In genomic region chr18:37393221-37393828, GRCh38 we compare ENCODE assay signal across 9 cellular contexts.
DNase-seq lines count a peak whose midpoint lies in the region; ATAC-seq and TF ChIP-seq lines count a peak whose summit lies in the region.
"Had no signal": no experiment of that assay in that cellular context is flagged by ENCODE, and none has a peak within 500 bp of the region (broad histone marks: within the 10 kb centered on the region; RNA-seq: fewer than 3 reads in every experiment).

No MANE protein-coding gene starts in this region.

- H3K4me3 ChIP-seq in neural cell (ENCODE audit: low read length) (peak overlapping the region; percentile 69), vagina (peak overlapping the region; percentile 37 to 51), sigmoid colon (peak overlapping the region in 2 of 4 donors; percentile 48 to 51)

- H3K27me3 ChIP-seq in neural cell (ENCODE audit: insufficient read depth, low read depth, low read length) (no peaks in the 10 kb centered on the region), vagina (no peaks in the 10 kb centered on the region), sigmoid colon (peaks cover 0 to 14% (median 0%) of the 10 kb centered on the region in 3 donors)

- peaks cover 11% of the 10 kb centered on the region for H3K79me2 ChIP-seq in neural cell (replicated peaks; ENCODE audit: insufficient read depth, low read length)

- TF ChIP-seq POLR2A in vagina (IDR thresholded peaks at IDR 0.05) (no peak), sigmoid colon (IDR thresholded peaks at IDR 0.05) (no peak)

- H3K27ac Mint-ChIP-seq in stimulated activated naive CD8-positive, alpha-beta T cell treated with anti-CD3 and anti-CD28 coated beads, Interleukin-15, Interleukin-2, amounts not matched to agents 100 ng/mL and 50 ng/mL, for 24 hours = no peak overlapping the region
- no peak overlapping the region for H3K27ac Mint-ChIP-seq in stimulated activated naive CD8-positive, alpha-beta T cell treated with anti-CD3 and anti-CD28 coated beads, Interleukin-15, amount 100 ng/mL, for 72 hours
- H3K27ac Mint-ChIP-seq in chondrocyte (ENCODE audit: unreplicated experiment) = no peak overlapping the region

- no peak overlapping the region for H3K4me2 ChIP-seq in neural cell (ENCODE audit: low read length)

- ATAC-seq in stimulated activated naive CD8-positive, alpha-beta T cell treated with anti-CD3 and anti-CD28 coated beads, Interleukin-15, amount 100 ng/mL, for 72 hours = no peak

- TF ChIP-seq RAD21 in neural cell (conservative IDR thresholded peaks at IDR 0.05) = no peak

- peak overlapping the region; percentile 63 for H3K9ac ChIP-seq in neural cell (ENCODE audit: low read length)

- no peak for TF ChIP-seq CTCF in chondrocyte (IDR thresholded peaks at IDR 0.05)
- no peak for TF ChIP-seq CTCF in neural cell (IDR thresholded peaks at IDR 0.05; ENCODE audit: poor library complexity, severe bottlenecking)
- no peak for TF ChIP-seq CTCF in vagina (IDR thresholded peaks at IDR 0.05)
- no peak for TF ChIP-seq CTCF in sigmoid colon (IDR thresholded peaks at IDR 0.05)

- no peaks in the 10 kb centered on the region for H3K4me1 Mint-ChIP-seq in stimulated activated naive CD8-positive, alpha-beta T cell treated with anti-CD3 and anti-CD28 coated beads, Interleukin-15, Interleukin-2, amounts not matched to agents 100 ng/mL and 50 ng/mL, for 24 hours (ENCODE audit: low read depth)
- H3K4me1 Mint-ChIP-seq in stimulated activated naive CD8-positive, alpha-beta T cell treated with anti-CD3 and anti-CD28 coated beads, Interleukin-15, amount 100 ng/mL, for 72 hours = peaks cover 12% of the 10 kb centered on the region
- peaks cover 6% of the 10 kb centered on the region for H3K4me1 Mint-ChIP-seq in chondrocyte (ENCODE audit: low read depth)

- H3F3A ChIP-seq in neural cell (ENCODE audit: insufficient read depth, low read length, poor library complexity, severe bottlenecking) = no peaks in the 10 kb centered on the region

- peaks cover 30% of the 10 kb centered on the region for H3K27me3 Mint-ChIP-seq in stimulated activated naive CD8-positive, alpha-beta T cell treated with anti-CD3 and anti-CD28 coated beads, Interleukin-15, Interleukin-2, amounts not matched to agents 100 ng/mL and 50 ng/mL, for 24 hours
- peaks cover 68% of the 10 kb centered on the region for H3K27me3 Mint-ChIP-seq in stimulated activated naive CD8-positive, alpha-beta T cell treated with anti-CD3 and anti-CD28 coated beads, Interleukin-15, amount 100 ng/mL, for 72 hours
- H3K27me3 Mint-ChIP-seq in chondrocyte (ENCODE audit: low read depth) = peaks cover 15% of the 10 kb centered on the region

- H3K9me3 ChIP-seq in neural cell (ENCODE audit: low read length) (no peaks in the 10 kb centered on the region), vagina (peaks cover 4% of the 10 kb centered on the region), sigmoid colon (peaks cover 0 to 3% (median 0%) of the 10 kb centered on the region in 4 donors)

- 15 to 24% methylated on average over 6 of the region's 6 CpGs for WGBS in sigmoid colon, 2 donors

- TF ChIP-seq EP300 in neural cell (conservative IDR thresholded peaks at IDR 0.05; ENCODE audit: poor library complexity, severe bottlenecking) (no peak), sigmoid colon (IDR thresholded peaks at IDR 0.05) (no peak)

- H3K4me1 ChIP-seq in vagina = peaks cover 13% of the 10 kb centered on the region
- H3K4me1 ChIP-seq in sigmoid colon = peaks cover 0 to 15% (median 13%) of the 10 kb centered on the region in 4 donors

- H3K36me3 ChIP-seq in neural cell (ENCODE audit: insufficient read depth, low read length) = no peaks in the 10 kb centered on the region
- no peaks in the 10 kb centered on the region for H3K36me3 ChIP-seq in vagina
- no peaks in the 10 kb centered on the region for H3K36me3 ChIP-seq in sigmoid colon

- H3K4me3 Mint-ChIP-seq in stimulated activated naive CD8-positive, alpha-beta T cell treated with anti-CD3 and anti-CD28 coated beads, Interleukin-15, Interleukin-2, amounts not matched to agents 100 ng/mL and 50 ng/mL, for 24 hours = peak overlapping the region; percentile 2
- no peak overlapping the region for H3K4me3 Mint-ChIP-seq in stimulated activated naive CD8-positive, alpha-beta T cell treated with anti-CD3 and anti-CD28 coated beads, Interleukin-15, amount 100 ng/mL, for 72 hours
- peak overlapping the region; percentile 53 for H3K4me3 Mint-ChIP-seq in chondrocyte (ENCODE audit: unreplicated experiment)

- intact Hi-C loops in vagina (cut with DNase I) (no loop called here), sigmoid colon (cut with DNase I) (no loop called here)

- H2AFZ ChIP-seq in neural cell (ENCODE audit: low read depth, low read length) = no peak overlapping the region

- H3K9me3 Mint-ChIP-seq in stimulated activated naive CD8-positive, alpha-beta T cell treated with anti-CD3 and anti-CD28 coated beads, Interleukin-15, Interleukin-2, amounts not matched to agents 100 ng/mL and 50 ng/mL, for 24 hours = no peaks in the 10 kb centered on the region
- no peaks in the 10 kb centered on the region for H3K9me3 Mint-ChIP-seq in stimulated activated naive CD8-positive, alpha-beta T cell treated with anti-CD3 and anti-CD28 coated beads, Interleukin-15, amount 100 ng/mL, for 72 hours
- H3K9me3 Mint-ChIP-seq in chondrocyte (ENCODE audit: low read depth) = peaks cover 15% of the 10 kb centered on the region

- H3K27ac ChIP-seq in neural cell (ENCODE audit: low read length) (no peak overlapping the region), vagina (no peak overlapping the region), sigmoid colon (no peak overlapping the region)

- no peaks in the 10 kb centered on the region for H3K9me2 ChIP-seq in neural cell (ENCODE audit: insufficient read depth, low read length)

- DNase-seq in stimulated activated naive CD8-positive, alpha-beta T cell treated with anti-CD3 and anti-CD28 coated beads, Interleukin-15, amount 100 ng/mL, for 72 hours = no peak
- DNase-seq in chondrocyte (ENCODE audit: low spot score) (no peak), vagina (ENCODE audit: extremely low spot score in 2 of 2) (no peak), sigmoid colon (no peak), T1000 (lab: John Stamatoyannopoulos, UW) (no peak), SIG-M5 treated with dmso at 0.1 percent for 504 hours (lab: John Stamatoyannopoulos, UW; ENCODE audit: unreplicated experiment) (no peak)
- DNase-seq: central memory CD4-positive, alpha-beta T cell had no signal

- H4K20me1 ChIP-seq in neural cell (ENCODE audit: insufficient read depth) = no peaks in the 10 kb centered on the region

- H3K36me3 Mint-ChIP-seq in stimulated activated naive CD8-positive, alpha-beta T cell treated with anti-CD3 and anti-CD28 coated beads, Interleukin-15, Interleukin-2, amounts not matched to agents 100 ng/mL and 50 ng/mL, for 24 hours (ENCODE audit: low read depth) = no peaks in the 10 kb centered on the region
- peaks cover 2% of the 10 kb centered on the region for H3K36me3 Mint-ChIP-seq in chondrocyte (ENCODE audit: low read depth)

TF ChIP-seq in neural cell, 6 proteins besides CTCF, POLR2A, EP300 and RAD21:
- no peak for TF ChIP-seq REST (IDR thresholded peaks at IDR 0.05; ENCODE audit: borderline replicate concordance)

Comparison
In these comparisons a context has a peak if more than half of its experiments do, and no peak if none do; other contexts are left out.
1. H3K4me3 Mint-ChIP-seq: peak in stimulated activated naive CD8-positive, alpha-beta T cell treated with anti-CD3 and anti-CD28 coated beads, Interleukin-15, Interleukin-2, amounts not matched to agents 100 ng/mL and 50 ng/mL, for 24 hours (single experiment) and chondrocyte (single experiment); none in stimulated activated naive CD8-positive, alpha-beta T cell treated with anti-CD3 and anti-CD28 coated beads, Interleukin-15, amount 100 ng/mL, for 72 hours (0 of 2).